ENCODE assay signal across 8 cellular contexts in genomic region chr17:32877164-32877764, GRCh38. TPM values are rescaled to one million over a fixed set of nuclear protein-coding genes. Genes with fewer than 3 reads are reported as not detected.
DNase-seq lines count a peak whose midpoint lies in the region; TF ChIP-seq lines count a peak whose summit lies in the region.

No MANE protein-coding gene starts in this region.

- peaks cover 42% of the 10 kb centered on the region for H3K79me2 ChIP-seq in GM23248 (ENCODE audit: insufficient read depth)

- H3K36me3 ChIP-seq in GM23248 (ENCODE audit: low read depth), result no peaks in the 10 kb centered on the region

- WGBS in GM23248 (ENCODE audit: low coverage in 1 of 2, low lambda C conversion rate in 2 of 2, missing lambda C conversion rate in 2 of 2), 2 experiments, result 0 to 2% methylated on average over 18 to 44 of the region's 44 CpGs

- no peaks in the 10 kb centered on the region for H3K27me3 ChIP-seq in GM23248 (replicated peaks; ENCODE audit: insufficient read depth)

- peak overlapping the region; percentile 71 for H3K27ac ChIP-seq in GM23248

- H3K36me3 Mint-ChIP-seq in neural crest cell (ENCODE audit: low read depth), result no peaks in the 10 kb centered on the region
- H3K36me3 Mint-ChIP-seq in stimulated activated naive CD8-positive, alpha-beta T cell treated with anti-CD3 and anti-CD28 coated beads, Interleukin-15, Interleukin-2, amounts not matched to agents 100 ng/mL and 50 ng/mL, for 24 hours (ENCODE audit: low read depth), result no peaks in the 10 kb centered on the region

- no peaks in the 10 kb centered on the region for H3K9me3 ChIP-seq in GM23248 (ENCODE audit: low read depth)

- H3K27me3 Mint-ChIP-seq in neural crest cell (ENCODE audit: low read depth), result peaks cover 56% of the 10 kb centered on the region
- H3K27me3 Mint-ChIP-seq in stimulated activated naive CD8-positive, alpha-beta T cell treated with anti-CD3 and anti-CD28 coated beads, Interleukin-15, Interleukin-2, amounts not matched to agents 100 ng/mL and 50 ng/mL, for 24 hours, result peaks cover 16% of the 10 kb centered on the region

- in situ Hi-C loops in GM23248 (cut with MboI), result no loop called here

- H2AFZ ChIP-seq in GM23248, result peak overlapping the region; percentile 95

- H3K9me3 Mint-ChIP-seq in neural crest cell, result no peaks in the 10 kb centered on the region
- no peaks in the 10 kb centered on the region for H3K9me3 Mint-ChIP-seq in stimulated activated naive CD8-positive, alpha-beta T cell treated with anti-CD3 and anti-CD28 coated beads, Interleukin-15, Interleukin-2, amounts not matched to agents 100 ng/mL and 50 ng/mL, for 24 hours

- H4K20me1 ChIP-seq in GM23248 (ENCODE audit: insufficient read depth), result no peaks in the 10 kb centered on the region

- H3K9ac ChIP-seq in GM23248, result peak overlapping the region; percentile 74

- DNase-seq in DMS79 treated with DMSO at 0.1 percent for 48 hours (lab: John Stamatoyannopoulos, UW), result peak; percentile 76
- peak; percentile 97 for DNase-seq in GM23248
- DNase-seq in Kasumi-1 (lab: John Stamatoyannopoulos, UW), result peak; percentile 56 to 60
- DNase-seq in SHP77 (lab: John Stamatoyannopoulos, UW), result peak; percentile 65 to 78
- peak; percentile 92 for DNase-seq in activated effector memory CD4-positive, alpha-beta T cell treated with Interleukin-2 at 50 U/mL for 16 hours
- DNase-seq in foreskin fibroblast, result peak; percentile 86 to 96
- peak; percentile 84 for DNase-seq in neural crest cell (ENCODE audit: low read depth, low spot score)

- peak; percentile 74 for TF ChIP-seq CTCF in foreskin fibroblast (IDR thresholded peaks at IDR 0.05; ENCODE audit: low read depth, low read length)
- peak; percentile 89 for TF ChIP-seq CTCF in neural crest cell (conservative IDR thresholded peaks at IDR 0.05)

- H3K27ac Mint-ChIP-seq in neural crest cell (ENCODE audit: unreplicated experiment), result no peak overlapping the region
- H3K27ac Mint-ChIP-seq in stimulated activated naive CD8-positive, alpha-beta T cell treated with anti-CD3 and anti-CD28 coated beads, Interleukin-15, Interleukin-2, amounts not matched to agents 100 ng/mL and 50 ng/mL, for 24 hours, result peak overlapping the region; percentile 76

- H3K4me3 ChIP-seq in GM23248 (peak overlapping the region; percentile 72), foreskin fibroblast (ENCODE audit: low read depth in 1 of 2, low read length in 2 of 2) (peak overlapping the region; percentile 77 to 91)

- peaks cover 50% of the 10 kb centered on the region for H3K4me1 ChIP-seq in GM23248 (ENCODE audit: insufficient read depth)

- H3F3A ChIP-seq in GM23248 (ENCODE audit: insufficient read depth), result peaks cover 48% of the 10 kb centered on the region

- peak overlapping the region; percentile 90 for H3K4me3 Mint-ChIP-seq in neural crest cell
- H3K4me3 Mint-ChIP-seq in stimulated activated naive CD8-positive, alpha-beta T cell treated with anti-CD3 and anti-CD28 coated beads, Interleukin-15, Interleukin-2, amounts not matched to agents 100 ng/mL and 50 ng/mL, for 24 hours, result peak overlapping the region; percentile 76

- H3K4me2 ChIP-seq in GM23248 (ENCODE audit: unreplicated experiment), result peak overlapping the region; percentile 82

- H3K9me2 ChIP-seq in GM23248 (ENCODE audit: insufficient read depth), result no peaks in the 10 kb centered on the region

- peaks cover 17% of the 10 kb centered on the region for H3K4me1 Mint-ChIP-seq in neural crest cell
- H3K4me1 Mint-ChIP-seq in stimulated activated naive CD8-positive, alpha-beta T cell treated with anti-CD3 and anti-CD28 coated beads, Interleukin-15, Interleukin-2, amounts not matched to agents 100 ng/mL and 50 ng/mL, for 24 hours (ENCODE audit: low read depth), result peaks cover 25% of the 10 kb centered on the region

RNA-seq across cellular contexts. Expression of gene MYO1D, which starts 0.3 kb away (rescaled TPM):
- total RNA-seq in GM23248 (2014; rRNA removed; shearing (Covaris generic)), result 99.5 and 103 TPM in 2 replicates
- 54.1 and 54.5 TPM in 2 replicates for polyA plus RNA-seq in GM23248 (2016; fragmentation: Nextera tagmentation; extraction: Ambion mirVana)
- 9.1 and 11.9 TPM in 2 replicates for total RNA-seq in neural crest cell

RNA-seq across cellular contexts. Expression of gene TMEM98, which starts 50.7 kb away (rescaled TPM):
- 143 and 148 TPM in 2 replicates for total RNA-seq in GM23248 (2014; rRNA removed; shearing (Covaris generic))
- polyA plus RNA-seq in GM23248 (2016; fragmentation: Nextera tagmentation; extraction: Ambion mirVana), result 153 and 157 TPM in 2 replicates
- 124 and 133 TPM in 2 replicates for total RNA-seq in neural crest cell

Comparison
In these comparisons a context has a peak if more than half of its experiments do, and no peak if none do; other contexts are left out.
1. Peak in every context shown above with its lines: DNase-seq, H3K4me3 ChIP-seq and H3K27ac ChIP-seq.